ENCODE assay signal across 17 cellular contexts in the genomic region with DNA sequence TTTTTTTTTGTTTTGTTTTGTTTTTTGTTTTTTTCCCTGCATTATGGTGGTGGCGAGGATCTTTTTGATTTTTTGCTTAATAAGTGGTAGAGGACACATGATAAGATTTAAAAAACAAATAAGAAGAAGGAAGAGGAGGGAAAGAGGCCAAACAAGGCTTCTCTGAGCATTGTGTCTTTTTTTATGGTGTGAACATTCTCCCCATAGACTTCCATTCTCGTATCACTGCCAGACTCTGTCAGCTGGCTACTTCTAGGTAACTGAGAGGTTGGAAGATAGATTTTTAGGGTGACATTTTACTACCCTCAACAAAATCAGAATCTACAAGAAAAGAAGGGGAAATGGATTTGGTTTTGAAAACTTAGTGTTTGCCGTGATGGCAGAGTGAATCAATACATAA. TPM values are rescaled to one million over a fixed set of nuclear protein-coding genes. Genes with fewer than 3 reads are reported as not detected.
DNase-seq lines count a peak whose midpoint lies in the region; TF ChIP-seq lines count a peak whose summit lies in the region.
"Had no signal": no experiment of that assay in that cellular context is flagged by ENCODE, and none has a peak within 500 bp of the region (broad histone marks: within the 10 kb centered on the region; RNA-seq: fewer than 3 reads in every experiment).

No MANE protein-coding gene starts in this region.

- WGBS in mesendoderm (ENCODE audit: extremely low coverage, insufficient coverage, low lambda C conversion rate) = no CpG with 5 or more reads among the region's 3 CpGs

- H3K23ac ChIP-seq in mesendoderm (ENCODE audit: low read length) = no peak overlapping the region

- H3K27me3 ChIP-seq in dorsolateral prefrontal cortex = no peaks in the 10 kb centered on the region
- H3K27me3 ChIP-seq in mesendoderm (ENCODE audit: insufficient read depth, low read length, poor library complexity) = no peaks in the 10 kb centered on the region

- no peaks in the 10 kb centered on the region for H3K79me1 ChIP-seq in mesendoderm (ENCODE audit: low read length)

- H4K5ac ChIP-seq in mesendoderm (ENCODE audit: low read length) = no peak overlapping the region

- DNase-seq in dorsolateral prefrontal cortex = no peak
- DNase-seq in inferior parietal cortex (ENCODE audit: extremely low spot score) = peak; percentile 30
- peak; percentile 58 for DNase-seq in superior temporal gyrus (ENCODE audit: extremely low spot score)
- no peak for DNase-seq in NCI-H526 (lab: John Stamatoyannopoulos, UW)
- DNase-seq in mesendoderm = no peak
- no peak for DNase-seq in stimulated activated CD4-positive, alpha-beta T cell treated with anti-CD3 and anti-CD28 coated beads, Interleukin-15, amount 100 ng/mL, for 24 hours
- DNase-seq: AML-193; Caco-2; CD4-positive, alpha-beta T cell; GDM1; HCEC 1CT; HFFc6 had no signal

- POLR2A ChIA-PET in HEK293 (lab: Yijun Ruan, JAX) = no interaction called here

- no peak overlapping the region for H3K9ac ChIP-seq in mesendoderm (ENCODE audit: low read length)
- H3K9ac ChIP-seq: GM23248 had no signal

- H2BK15ac ChIP-seq in mesendoderm (replicated peaks; ENCODE audit: low read depth) = no peak overlapping the region

- no peak overlapping the region for H3K27ac ChIP-seq in HEK293 (ENCODE audit: extremely low read depth, low read depth, low read length)
- H3K27ac ChIP-seq in dorsolateral prefrontal cortex = peak overlapping the region in 52 of 59 donors; percentile 5 to 97 (median 84)
- H3K27ac ChIP-seq in mesendoderm (ENCODE audit: low read depth, low read length) = no peak overlapping the region
- H3K27ac ChIP-seq: C4-2B, GM23248 had no signal

- H2BK120ac ChIP-seq in mesendoderm (ENCODE audit: low read depth, low read length) = no peak overlapping the region

- TF ChIP-seq CTCF in HEK293 (tag by site-specific recombination; IDR thresholded peaks at IDR 0.05) (no peak), dorsolateral prefrontal cortex (IDR thresholded peaks at IDR 0.05 in 54 of 56, conservative IDR thresholded peaks at IDR 0.05 in 2 of 56; ENCODE audit: low read depth in 1 of 56, partially characterized antibody in 56 of 56) (no peak)

- no peak overlapping the region for H3K4me2 ChIP-seq in mesendoderm (ENCODE audit: low read length)

- no peak overlapping the region for H2BK5ac ChIP-seq in mesendoderm (ENCODE audit: low read length)

- H3K56ac ChIP-seq in mesendoderm (ENCODE audit: low read length) = no peak overlapping the region

- no peaks in the 10 kb centered on the region for H3K79me2 ChIP-seq in mesendoderm (ENCODE audit: control insufficient read depth, insufficient read depth, low read length)

- H3K4me1 ChIP-seq in HEK293 (ENCODE audit: control insufficient read depth, insufficient read depth, low read length) (no peaks in the 10 kb centered on the region; the same call in 1 of the 2 replicates), mesendoderm (ENCODE audit: control insufficient read depth, low read depth, low read length) (no peaks in the 10 kb centered on the region)
- H3K4me1 ChIP-seq: Caco-2 had no signal

- no peak overlapping the region for H3K4me3 ChIP-seq in HEK293 (ENCODE audit: low read depth, low read length)
- peak overlapping the region in 18 of 59 donors; percentile 1 to 87 (median 31) for H3K4me3 ChIP-seq in dorsolateral prefrontal cortex
- H3K4me3 ChIP-seq in mesendoderm (ENCODE audit: low read length) = no peak overlapping the region
- H3K4me3 ChIP-seq: GM23248 had no signal

- intact Hi-C loops in dorsolateral prefrontal cortex (cut with DNase I) = no loop called here

- H3K18ac ChIP-seq in mesendoderm (ENCODE audit: low read length) = no peak overlapping the region

- no peak overlapping the region for H4K8ac ChIP-seq in mesendoderm (ENCODE audit: low read depth, low read length)

- no peaks in the 10 kb centered on the region for H3K9me3 ChIP-seq in HEK293 (ENCODE audit: control insufficient read depth, insufficient read depth, low read depth, low read length)
- H3K9me3 ChIP-seq: Caco-2 had no signal

- H3K4ac ChIP-seq in mesendoderm (ENCODE audit: low read depth, low read length) = no peak overlapping the region

- H3K36me3 ChIP-seq in HEK293 (ENCODE audit: control insufficient read depth in 2 of 2, insufficient read depth in 1 of 2, low read length in 2 of 2) (no peaks in the 10 kb centered on the region), mesendoderm (ENCODE audit: control insufficient read depth, insufficient read depth, low read length) (no peaks in the 10 kb centered on the region)

- CTCF ChIA-PET in HEK293 (lab: Yijun Ruan, JAX) = no interaction called here

- no peak overlapping the region for H2AK5ac ChIP-seq in mesendoderm (ENCODE audit: low read length)

TF ChIP-seq in HEK293, 187 proteins besides CTCF, POLR2A, EP300 and RAD21:
- TF ChIP-seq SALL2 (tag by site-specific recombination; IDR thresholded peaks at IDR 0.05; ENCODE audit: borderline replicate concordance) = no peak
- no peak for TF ChIP-seq ZNF416 (tag by site-specific recombination; IDR thresholded peaks at IDR 0.05)
- TF ChIP-seq ZNF529 (tag by site-specific recombination; IDR thresholded peaks at IDR 0.05; ENCODE audit: insufficient replicate concordance) = no peak
- TF ChIP-seq, protein P1, sequence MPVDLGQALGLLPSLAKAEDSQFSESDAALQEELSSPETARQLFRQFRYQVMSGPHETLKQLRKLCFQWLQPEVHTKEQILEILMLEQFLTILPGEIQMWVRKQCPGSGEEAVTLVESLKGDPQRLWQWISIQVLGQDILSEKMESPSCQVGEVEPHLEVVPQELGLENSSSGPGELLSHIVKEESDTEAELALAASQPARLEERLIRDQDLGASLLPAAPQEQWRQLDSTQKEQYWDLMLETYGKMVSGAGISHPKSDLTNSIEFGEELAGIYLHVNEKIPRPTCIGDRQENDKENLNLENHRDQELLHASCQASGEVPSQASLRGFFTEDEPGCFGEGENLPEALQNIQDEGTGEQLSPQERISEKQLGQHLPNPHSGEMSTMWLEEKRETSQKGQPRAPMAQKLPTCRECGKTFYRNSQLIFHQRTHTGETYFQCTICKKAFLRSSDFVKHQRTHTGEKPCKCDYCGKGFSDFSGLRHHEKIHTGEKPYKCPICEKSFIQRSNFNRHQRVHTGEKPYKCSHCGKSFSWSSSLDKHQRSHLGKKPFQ (tag by site-specific recombination; IDR thresholded peaks at IDR 0.05) = peak; percentile 77

RNA-seq across cellular contexts. Expression of a gene that starts 3.8 kb away (rescaled TPM):
- 10 to 100 TPM; 19.4 to 68.1 (median 55.8) TPM for total RNA-seq in dorsolateral prefrontal cortex
- polyA plus RNA-seq in mesendoderm (2013, experiment 1 of 2) = 5.6 TPM
- polyA plus RNA-seq in mesendoderm (2013, experiment 2 of 2) = 4.9 TPM
- total RNA-seq: Caco-2; CD4-positive, alpha-beta T cell; HepG2 had no signal
- polyA plus RNA-seq: HepG2, IgD-negative memory B cell had no signal

Comparison
In these comparisons a context has a peak if more than half of its experiments do, and no peak if none do; other contexts are left out.
1. H3K27ac ChIP-seq: peak in dorsolateral prefrontal cortex (52 of 59); none in HEK293 (single experiment) and mesendoderm (single experiment).
2. DNase-seq: peak in inferior parietal cortex (single experiment) and superior temporal gyrus (single experiment); none in dorsolateral prefrontal cortex (0 of 10), NCI-H526 (0 of 2), mesendoderm (single experiment) and stimulated activated CD4-positive, alpha-beta T cell treated with anti-CD3 and anti-CD28 coated beads, Interleukin-15, amount 100 ng/mL, for 24 hours (single experiment).